ENCODE assay signal across 25 cellular contexts in the genomic region with DNA sequence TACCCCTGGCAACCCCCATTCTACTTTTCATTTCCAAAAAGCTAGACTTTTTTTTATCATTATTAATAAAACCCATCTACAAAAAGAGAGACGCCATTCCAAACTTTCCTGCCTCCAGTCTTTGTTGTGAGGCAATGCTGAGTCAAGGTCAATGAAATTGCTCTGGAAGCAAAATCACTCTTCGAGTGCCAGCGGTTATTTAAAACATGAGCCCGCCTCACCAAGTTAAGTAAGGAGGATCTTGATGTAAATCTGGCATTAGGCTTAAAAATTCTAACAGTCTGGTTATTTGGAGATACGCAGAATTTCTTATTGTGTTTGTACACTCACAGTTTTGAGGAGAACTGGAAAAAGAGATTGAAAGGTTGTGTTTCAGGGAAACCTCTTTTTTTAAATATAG.
"Had no signal": no experiment of that assay in that cellular context is flagged by ENCODE, and none has a peak within 500 bp of the region (broad histone marks: within the 10 kb centered on the region; RNA-seq: fewer than 3 reads in every experiment).

No MANE protein-coding gene starts in this region.

- H3K36me3 ChIP-seq: left lung, pancreas, prostate gland, stomach, thyroid gland, transverse colon, upper lobe of right lung had no signal

- H3K4me3 ChIP-seq: left lung, lung, pancreas, prostate gland, skin epidermis, stomach, testis, thyroid gland, transverse colon, upper lobe of right lung had no signal

- H3K9me3 ChIP-seq: pancreas, prostate gland, testis, thyroid gland, transverse colon, upper lobe of right lung had no signal

- H3K27ac ChIP-seq: left lung, pancreas, prostate gland, skin epidermis, stomach, testis, thyroid gland, transverse colon, upper lobe of right lung had no signal

- DNase-seq: hippocampal formation; left colon; left lung; mesendoderm; naive thymus-derived CD4-positive, alpha-beta T cell; pancreas; posterior cingulate gyrus; retina; right cardiac atrium; stimulated activated CD4-positive, alpha-beta T cell treated with anti-CD3 and anti-CD28 coated beads, Interleukin-12 subunit alpha, Interleukin-12 subunit beta, amount 100 ng/mL, for 4 hours; stimulated activated CD4-positive, alpha-beta T cell treated with anti-CD3 and anti-CD28 coated beads, Interleukin-15, amount 100 ng/mL, for 24 hours; stimulated activated CD4-positive, alpha-beta T cell treated with anti-CD3 and anti-CD28 coated beads, Interleukin-2, amount 100 ng/mL, for 24 hours; stimulated activated CD4-positive, alpha-beta T cell treated with anti-CD3 and anti-CD28 coated beads, Interleukin-4, amount 100 ng/mL, for 1 hour; stimulated activated naive B cell treated with anti-CD40 and anti-IgM and Interleukin-4, amounts not matched to agents 10 μg/mL and 1 μg/mL and 100 μg/mL, for 72 hours; stimulated activated naive CD8-positive, alpha-beta T cell treated with anti-CD3 and anti-CD28 coated beads, Interleukin-15, Interleukin-2, amounts not matched to agents 100 U/mL and 50 U/mL, for 24 hours; stomach; testis; thyroid gland; transverse colon; upper lobe of right lung had no signal

- H3K4me1 ChIP-seq: left lung, pancreas, prostate gland, stomach, testis, thyroid gland, transverse colon, upper lobe of right lung had no signal

- ATAC-seq: left colon; left lung; naive thymus-derived CD4-positive, alpha-beta T cell; natural killer cell treated with Interleukin-12 subunit alpha and Interleukin-12 subunit beta and Interleukin-15 and Interleukin-18, amount 100 ng/mL, for 72 hours; pancreas; right cardiac atrium; sciatic nerve; stimulated activated naive B cell treated with anti-CD40 and anti-IgM and Interleukin-4, amounts not matched to agents 10 μg/mL and 1 μg/mL and 100 μg/mL, for 72 hours; stimulated activated naive CD8-positive, alpha-beta T cell treated with anti-CD3 and anti-CD28 coated beads, Interleukin-15, Interleukin-2, amounts not matched to agents 100 U/mL and 50 U/mL, for 24 hours; upper lobe of right lung had no signal

- H3K27me3 ChIP-seq: left lung, pancreas, testis, thyroid gland, transverse colon, upper lobe of right lung had no signal
